8 cellular contexts compared by ENCODE assay signal in genomic region chr11:114049766-114050165, GRCh38. TPM values are rescaled to one million over a fixed set of nuclear protein-coding genes. Genes with fewer than 3 reads are reported as not detected.
A peak's percentile ranks its signal among the peaks of the same experiment; 100 is the strongest.
DNase-seq lines count a peak whose midpoint lies in the region; TF ChIP-seq lines count a peak whose summit lies in the region.
"Not testable (repeated sequence)": the region's sequence is repeated elsewhere in the genome, so short reads cannot be mapped to it uniquely, and the experiment has no call there.
"Had no signal": no experiment of that assay in that cellular context is flagged by ENCODE, and none has a peak within 500 bp of the region (broad histone marks: within the 10 kb centered on the region; RNA-seq: fewer than 3 reads in every experiment).

No MANE protein-coding gene starts in this region.

- not testable (repeated sequence) for H3K4me3 Mint-ChIP-seq in neural progenitor cell

- WGBS in transverse colon (ENCODE audit: low coverage in 1 of 2), 2 donors = 93 to 100% methylated on average over 4 to 9 of the region's 9 CpGs

- not testable (repeated sequence) for H3F3A ChIP-seq in neural progenitor cell (ENCODE audit: low read depth)

- not testable (repeated sequence) for H3K9me3 Mint-ChIP-seq in neural progenitor cell

- H3K9me3 ChIP-seq in neural progenitor cell (ENCODE audit: low read depth); transverse colon: not testable (repeated sequence)

- H3K27ac ChIP-seq in dorsolateral prefrontal cortex = peak overlapping the region in 33 of 59 donors; percentile 2 to 77 (median 46)
- not testable (repeated sequence) for H3K27ac ChIP-seq in neural progenitor cell
- peak overlapping the region; percentile 82 for H3K27ac ChIP-seq in rectal smooth muscle tissue (ENCODE audit: low read depth, low read length)
- H3K27ac ChIP-seq in transverse colon = peak overlapping the region in 3 of 4 donors; percentile 25 to 70 (median 53)

- H3K36me3 ChIP-seq in neural progenitor cell; rectal smooth muscle tissue (ENCODE audit: control insufficient read depth, insufficient read depth, low read length); transverse colon: not testable (repeated sequence)

- intact Hi-C loops in dorsolateral prefrontal cortex (cut with DNase I); posterior vena cava (cut with DNase I): not testable (repeated sequence)
- intact Hi-C loops in transverse colon (cut with DNase I; ENCODE audit: low total_unique reads) = loop anchor here (2.0 kb wide), 1 partner anchor 111 kb away; no protein-coding TSS in a partner anchor

- H3K36me3 Mint-ChIP-seq in neural progenitor cell = not testable (repeated sequence)

- H3K9ac ChIP-seq in neural progenitor cell; rectal smooth muscle tissue (ENCODE audit: low read length): not testable (repeated sequence)

- H3K79me2 ChIP-seq in neural progenitor cell (ENCODE audit: low read depth) = not testable (repeated sequence)

- TF ChIP-seq POLR2A in transverse colon (IDR thresholded peaks at IDR 0.05) = not testable (repeated sequence)

- in situ Hi-C loops in transverse colon (cut with MboI; ENCODE audit: low pct_ligation_motif_present in 1 of 4, low pct_unique_long_range_greater_than_20kb in 1 of 4, low sequenced_read_pairs in 3 of 4) = loop anchor here in 2 of 4 donors (25.0 kb wide), 2 partner anchors 138 to 213 kb away; no protein-coding TSS in a partner anchor

- not testable (repeated sequence) for H3K27me3 ChIP-seq in dorsolateral prefrontal cortex; neural progenitor cell; rectal smooth muscle tissue (ENCODE audit: control insufficient read depth, insufficient read depth, low read length); transverse colon

- not testable (repeated sequence) for H3K27me3 Mint-ChIP-seq in neural progenitor cell (ENCODE audit: insufficient read depth, low read depth)

- H3K4me2 ChIP-seq in neural progenitor cell = not testable (repeated sequence)

- H3K27ac Mint-ChIP-seq in neural progenitor cell = peak overlapping the region; percentile 32

- H2AFZ ChIP-seq in neural progenitor cell (replicated peaks) = peak overlapping the region; percentile 79

- H3K4me1 ChIP-seq in neural progenitor cell (peaks cover 15% of the 10 kb centered on the region), transverse colon (peaks cover 3 to 15% (median 4%) of the 10 kb centered on the region in 4 donors)
- H3K4me1 ChIP-seq in rectal smooth muscle tissue (ENCODE audit: control insufficient read depth, insufficient read depth, low read length) = not testable (repeated sequence)

- peaks cover 46% of the 10 kb centered on the region for H3K4me1 Mint-ChIP-seq in neural progenitor cell

- DNase-seq in dorsolateral prefrontal cortex; neural progenitor cell (ENCODE audit: low spot score); transverse colon: not testable (repeated sequence)
- peak; percentile 59 for DNase-seq in mesenteric fat pad (ENCODE audit: low spot score)
- peak; percentile 16 for DNase-seq in posterior vena cava (ENCODE audit: low spot score)

- not testable (repeated sequence) for H4K20me1 ChIP-seq in neural progenitor cell (ENCODE audit: low read depth)

- H3K4me3 ChIP-seq in dorsolateral prefrontal cortex = peak overlapping the region in 1 of 59 donors; percentile 16
- H3K4me3 ChIP-seq in neural progenitor cell; rectal smooth muscle tissue (ENCODE audit: low read length); transverse colon: not testable (repeated sequence)

- not testable (repeated sequence) for TF ChIP-seq EP300 in transverse colon (IDR thresholded peaks at IDR 0.05; ENCODE audit: low read depth)

- TF ChIP-seq CTCF in dorsolateral prefrontal cortex (IDR thresholded peaks at IDR 0.05 in 54 of 56, conservative IDR thresholded peaks at IDR 0.05 in 2 of 56; ENCODE audit: low read depth in 1 of 56, partially characterized antibody in 56 of 56); neural progenitor cell (IDR thresholded peaks at IDR 0.05); transverse colon (IDR thresholded peaks at IDR 0.05): not testable (repeated sequence)

RNA-seq across cellular contexts. Expression of gene ZBTB16, which starts 9.7 kb away (rescaled TPM):
- total RNA-seq in dorsolateral prefrontal cortex (100 to 1,000 TPM in 118 of 120 experiments, 10 to 100 TPM in 2; 78.3 to 259 (median 179) TPM), mesenteric fat pad (196 TPM), neural progenitor cell (ENCODE audit: low replicate concordance) (17.7 and 29.7 TPM in 2 replicates), posterior vena cava (100 to 1,000 TPM; 188 to 208 TPM), transverse colon (100 to 1,000 TPM; 108 to 271 (median 155) TPM)
- total RNA-seq: Daoy, G401 had no signal
